9 cellular contexts compared by ENCODE assay signal in the genomic region with DNA sequence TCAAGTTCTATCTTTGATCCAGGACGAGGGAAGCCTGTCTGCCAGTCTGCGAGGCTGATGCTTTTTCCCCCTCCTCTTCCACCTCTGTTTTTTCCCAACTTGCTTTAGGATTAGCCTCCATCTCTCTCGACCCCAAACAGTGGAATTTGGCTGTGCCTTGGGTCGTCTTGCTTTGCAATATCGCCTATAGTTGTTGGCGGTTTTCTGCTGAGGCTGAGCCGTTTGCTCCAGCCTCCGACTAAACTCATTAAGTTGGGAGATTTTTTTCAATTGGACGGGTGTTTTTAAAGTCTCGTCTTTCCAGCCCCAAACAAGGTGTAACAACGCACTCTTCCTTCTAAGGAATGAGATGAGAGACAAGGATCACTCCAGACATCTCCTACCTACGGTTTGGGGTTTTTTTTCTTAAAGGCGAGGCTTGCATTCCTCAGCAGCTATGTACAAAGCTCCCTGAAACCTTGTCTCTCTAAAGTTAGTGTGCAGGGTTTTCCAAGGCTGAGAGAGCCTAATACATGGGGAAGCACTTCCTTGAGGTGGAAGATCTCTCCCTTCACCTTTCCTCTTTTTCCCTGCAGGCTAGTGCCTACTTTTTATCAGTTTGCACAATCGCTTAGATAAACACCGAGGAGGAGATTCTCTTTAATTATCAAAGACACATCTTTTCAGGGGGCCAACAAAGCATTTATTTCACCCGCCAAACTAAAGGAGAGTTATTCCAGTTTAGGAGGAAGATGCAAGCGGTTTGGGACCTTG. TPM values are rescaled to one million over a fixed set of nuclear protein-coding genes. Genes with fewer than 3 reads are reported as not detected.
DNase-seq lines count a peak whose midpoint lies in the region; ATAC-seq and TF ChIP-seq lines count a peak whose summit lies in the region.
"Had no signal": no experiment of that assay in that cellular context is flagged by ENCODE, and none has a peak within 500 bp of the region (broad histone marks: within the 10 kb centered on the region; RNA-seq: fewer than 3 reads in every experiment).

No MANE protein-coding gene starts in this region.

- H3K4me1 ChIP-seq in BE2C = peaks cover 3% of the 10 kb centered on the region; the same call in 1 of the 2 replicates

- H3K4me3 ChIP-seq in fibroblast of pulmonary artery (replicated peaks; ENCODE audit: low read depth, low read length) (peak overlapping the region; percentile 90), BE2C (ENCODE audit: low read depth, low read length) (no peak overlapping the region)

- DNase-seq in ELR (ENCODE audit: low read depth) = peak; percentile 61
- no peak for DNase-seq in RWPE1 (ENCODE audit: low spot score)
- DNase-seq in fibroblast of pulmonary artery (ENCODE audit: low read depth) = peak; percentile 60
- DNase-seq in renal cortical epithelial cell (ENCODE audit: low read depth) = peak; percentile 64
- DNase-seq in head of caudate nucleus = no peak
- no peak for DNase-seq in BE2C
- DNase-seq: T-helper 17 cell had no signal

- H3K36me3 ChIP-seq in BE2C = no peaks in the 10 kb centered on the region

- TF ChIP-seq CTCF in RWPE1 (conservative IDR thresholded peaks at IDR 0.05; ENCODE audit: low read depth) (no peak), fibroblast of pulmonary artery (IDR thresholded peaks at IDR 0.05; ENCODE audit: low read length, missing control alignments) (no peak), BE2C (IDR thresholded peaks at IDR 0.05; ENCODE audit: low read depth, low read length) (no peak)

- POLR2A ChIA-PET in RWPE1 (lab: Yijun Ruan, JAX; ENCODE audit: low non-redundant PET) = no interaction called here

- H3K9me3 ChIP-seq in BE2C = no peaks in the 10 kb centered on the region

- H3K27me3 ChIP-seq in BE2C = peaks cover 63% of the 10 kb centered on the region

- no peak for ATAC-seq in HG02642 (IDR thresholded peaks at IDR 0.05; ENCODE audit: poor library complexity, unreplicated experiment)
- no peak for ATAC-seq in GM19035 (IDR thresholded peaks at IDR 0.05; ENCODE audit: unreplicated experiment)
- ATAC-seq: T-helper 17 cell had no signal

- intact Hi-C loops in head of caudate nucleus (cut with DNase I) = no loop called here

- peak overlapping the region; percentile 61 for H3K27ac ChIP-seq in RWPE1

- CTCF ChIA-PET in RWPE1 (lab: Yijun Ruan, JAX) = interaction anchor here (0.6 to 1.1 kb wide), 3 partner anchors 15 to 762 kb away, joined by 3 to 8 read pairs (median 6); no protein-coding TSS in a partner anchor

RNA-seq across cellular contexts. Expression of gene NR2F2, which starts 4.7 kb away (rescaled TPM):
- total RNA-seq in renal cortical epithelial cell = 6.1 and 37.3 TPM in 2 replicates
- 82.4 TPM for polyA plus RNA-seq in BE2C (2012; ENCODE audit: insufficient read depth, insufficient read length, low read depth)
- total RNA-seq: T-helper 17 cell had no signal

Comparison
In these comparisons a context has a peak if more than half of its experiments do, and no peak if none do; other contexts are left out.
1. DNase-seq: peak in ELR (single experiment), fibroblast of pulmonary artery (single experiment) and renal cortical epithelial cell (single experiment); none in RWPE1 (single experiment), head of caudate nucleus (0 of 42) and BE2C (single experiment).